In genomic region chr2:129812071-129812470, GRCh38 we compare ENCODE assay signal across 1 cellular context.
TF ChIP-seq lines count a peak whose summit lies in the region.

No MANE protein-coding gene starts in this region.

TF ChIP-seq in IMR-90, 13 proteins besides CTCF, POLR2A, EP300 and RAD21:
- no peak for TF ChIP-seq RCOR1 (IDR thresholded peaks at IDR 0.05; ENCODE audit: insufficient replicate concordance, low read length)
- TF ChIP-seq MXI1 (IDR thresholded peaks at IDR 0.05; ENCODE audit: borderline replicate concordance, low read depth, low read length) = no peak
- TF ChIP-seq MAZ (IDR thresholded peaks at IDR 0.05; ENCODE audit: borderline replicate concordance, low read depth, low read length) = no peak
- no peak for TF ChIP-seq RFX5 (IDR thresholded peaks at IDR 0.05; ENCODE audit: low read depth, low read length)
- no peak for TF ChIP-seq ELK1 (IDR thresholded peaks at IDR 0.05; ENCODE audit: borderline replicate concordance, low read depth, low read length)
- TF ChIP-seq MAFK (IDR thresholded peaks at IDR 0.05; ENCODE audit: low read depth, low read length) = no peak
- TF ChIP-seq USF2 (IDR thresholded peaks at IDR 0.05; ENCODE audit: low read depth, low read length) = no peak
- no peak for TF ChIP-seq NFE2L2 (IDR thresholded peaks at IDR 0.05; ENCODE audit: low read depth, low read length)
